Comparison of ENCODE assay signal across 8 cellular contexts in genomic region chr19:50430888-50431342, GRCh38. TPM values are rescaled to one million over a fixed set of nuclear protein-coding genes. Genes with fewer than 3 reads are reported as not detected.
DNase-seq lines count a peak whose midpoint lies in the region; ATAC-seq and TF ChIP-seq lines count a peak whose summit lies in the region.

No MANE protein-coding gene starts in this region.

- no peaks in the 10 kb centered on the region for H4K20me1 ChIP-seq in PC-9 (ENCODE audit: insufficient read depth)

- ATAC-seq in mucosa of descending colon = no peak

- CTCF ChIA-PET in PC-9 (lab: Charles Lee) = interaction anchor here (0.7 kb wide), 1 partner anchor 292 kb away, joined by 4 read pairs; the partner anchor contains the start of gene CLEC11A

- POLR2A ChIA-PET in PC-9 (lab: Charles Lee; ENCODE audit: unreplicated experiment) = no interaction called here

- peak overlapping the region; percentile 66; the same call in 1 of the 2 replicates for H2AFZ ChIP-seq in PC-9

- H3K4me2 ChIP-seq in PC-9 = peak overlapping the region; percentile 83

- H3K27me3 ChIP-seq in PC-9 (ENCODE audit: insufficient read depth, low read depth) (peaks cover 57% of the 10 kb centered on the region), esophagus squamous epithelium (peaks cover 0 to 73% (median 3%) of the 10 kb centered on the region in 4 donors), rectal smooth muscle tissue (ENCODE audit: control insufficient read depth, insufficient read depth, low read length) (peaks cover 9% of the 10 kb centered on the region)

- no peak for DNase-seq in GM12865 (ENCODE audit: low read depth)
- DNase-seq in PC-9 = no peak
- DNase-seq in esophagus squamous epithelium (lab: John Stamatoyannopoulos, UW) = no peak
- no peak for DNase-seq in mucosa of descending colon
- no peak for DNase-seq in stimulated activated CD4-positive, alpha-beta T cell treated with anti-CD3 and anti-CD28 coated beads, Interleukin-4, amount 100 ng/mL, for 24 hours
- no peak for DNase-seq in effector CD8-positive, alpha-beta T cell (lab: John Stamatoyannopoulos, UW)
- DNase-seq in G401 (ENCODE audit: low spot score) = no peak

- H3K9me3 ChIP-seq in PC-9 (ENCODE audit: insufficient read depth, low read depth) (no peaks in the 10 kb centered on the region), esophagus squamous epithelium (no peaks in the 10 kb centered on the region), mucosa of descending colon (no peaks in the 10 kb centered on the region)

- TF ChIP-seq CTCF in GM12865 (IDR thresholded peaks at IDR 0.05; ENCODE audit: insufficient read depth, low read depth, low read length, missing control alignments) (no peak), PC-9 (conservative IDR thresholded peaks at IDR 0.05) (no peak), esophagus squamous epithelium (IDR thresholded peaks at IDR 0.05) (no peak), mucosa of descending colon (IDR thresholded peaks at IDR 0.05) (no peak)

- no peaks in the 10 kb centered on the region for H3K36me3 ChIP-seq in PC-9 (ENCODE audit: low read depth)
- H3K36me3 ChIP-seq in esophagus squamous epithelium = no peaks in the 10 kb centered on the region
- H3K36me3 ChIP-seq in rectal smooth muscle tissue (ENCODE audit: control insufficient read depth, insufficient read depth, low read length) = no peaks in the 10 kb centered on the region
- H3K36me3 ChIP-seq in mucosa of descending colon (ENCODE audit: low read depth) = no peaks in the 10 kb centered on the region

- H3K9ac ChIP-seq in rectal smooth muscle tissue (ENCODE audit: low read length) = no peak overlapping the region

- no peak overlapping the region for H3K27ac ChIP-seq in PC-9
- peak overlapping the region; percentile 69 to 91 (median 76) for H3K27ac ChIP-seq in esophagus squamous epithelium
- H3K27ac ChIP-seq in rectal smooth muscle tissue (ENCODE audit: low read depth, low read length) = no peak overlapping the region

- in situ Hi-C loops in G401 (cut with HindIII; ENCODE audit: low sequenced_read_pairs) = no loop called here

- H3K4me1 ChIP-seq in PC-9 (replicated peaks; ENCODE audit: insufficient read depth) = peaks cover 11% of the 10 kb centered on the region
- H3K4me1 ChIP-seq in esophagus squamous epithelium = peaks cover 6 to 32% (median 15%) of the 10 kb centered on the region in 3 donors
- H3K4me1 ChIP-seq in rectal smooth muscle tissue (ENCODE audit: control insufficient read depth, insufficient read depth, low read length) = no peaks in the 10 kb centered on the region
- H3K4me1 ChIP-seq in mucosa of descending colon (ENCODE audit: low read depth) = peaks cover 4% of the 10 kb centered on the region

- H3K9me2 ChIP-seq in PC-9 (ENCODE audit: insufficient read depth) = no peaks in the 10 kb centered on the region

- H3K79me2 ChIP-seq in PC-9 (ENCODE audit: low read depth) = no peaks in the 10 kb centered on the region

- peaks cover 4% of the 10 kb centered on the region; the same call in 1 of the 2 replicates for H3F3A ChIP-seq in PC-9 (ENCODE audit: insufficient read depth, low read depth)

- WGBS in esophagus squamous epithelium, 2 donors = 24 to 41% methylated on average over 13 of the region's 13 CpGs

- H3K4me3 ChIP-seq in GM12865 (ENCODE audit: low read depth, low read length) (peak overlapping the region; percentile 53), PC-9 (peak overlapping the region; percentile 51; the same call in 1 of the 2 replicates), esophagus squamous epithelium (peak overlapping the region; percentile 54 to 89 (median 70)), rectal smooth muscle tissue (ENCODE audit: low read length) (peak overlapping the region; percentile 75), mucosa of descending colon (no peak overlapping the region)

- intact Hi-C loops in PC-9 (cut with micrococcal nuclease; ENCODE audit: unreplicated experiment) (no loop called here), esophagus squamous epithelium (cut with DNase I) (no loop called here), mucosa of descending colon (cut with DNase I, micrococcal nuclease) (no loop called here)

- no peak for TF ChIP-seq POLR2A in esophagus squamous epithelium (IDR thresholded peaks at IDR 0.05)

- BruUV-seq in PC-9 (replicated peaks; lab: Mats Ljungman, UMichigan) = no TSS peak

RNA-seq across cellular contexts. Expression of gene MYBPC2, which starts 1.8 kb away (rescaled TPM):
- total RNA-seq in PC-9 (2021) (not detected in 2 replicates), esophagus squamous epithelium (under 1 TPM in 1 of 4 donors, not detected in 3; 0.19 TPM), mucosa of descending colon (under 1 TPM in 2 of 3 donors, not detected in 1; 0.10 to 0.14 TPM)
- total RNA-seq in G401 (2014; rRNA removed; shearing (Covaris generic)) = 0.55 TPM in 1 of 2 replicates, not detected in the other

RNA-seq across cellular contexts. Expression of gene SPIB, which starts 12.2 kb away (rescaled TPM):
- total RNA-seq in PC-9 (2021) (0.83 TPM in 1 of 2 replicates, not detected in the other), esophagus squamous epithelium (under 1 TPM in 1 of 4 donors, not detected in 3; 0.32 TPM), mucosa of descending colon (10 to 100 TPM; 21.5 to 83.1 (median 61.6) TPM)
- total RNA-seq in G401 (2014; rRNA removed; shearing (Covaris generic)) = 0.44 TPM in 1 of 2 replicates, not detected in the other

RNA-seq across cellular contexts. Expression of gene EMC10, which starts 45.4 kb away (rescaled TPM):
- total RNA-seq in PC-9 (2021) (118 and 121 TPM in 2 replicates), esophagus squamous epithelium (10 to 100 TPM; 50.2 to 76.1 (median 59.7) TPM), mucosa of descending colon (100 to 1,000 TPM in 2 of 3 donors, 10 to 100 TPM in 1; 79.6 to 121 (median 108) TPM)
- 104 and 113 TPM in 2 replicates for total RNA-seq in G401 (2014; rRNA removed; shearing (Covaris generic))

RNA-seq across cellular contexts. Expression of gene GARIN5A, which starts 45.7 kb away (rescaled TPM):
- total RNA-seq in PC-9 (2021) = 3.7 and 7.3 TPM in 2 replicates
- total RNA-seq in esophagus squamous epithelium = 1 to 10 TPM in 3 of 4 donors, under 1 TPM in 1; 0.53 to 2.0 (median 1.5) TPM
- total RNA-seq in mucosa of descending colon = 1 to 10 TPM; 1.7 to 3.0 (median 2.6) TPM
- total RNA-seq in G401 (2014; rRNA removed; shearing (Covaris generic)) = 0.10 and 1.5 TPM in 2 replicates

RNA-seq across cellular contexts. Expression of gene POLD1, which starts 46.8 kb away (rescaled TPM):
- total RNA-seq in PC-9 (2021) = 91.2 and 101 TPM in 2 replicates
- 10 to 100 TPM; 14.0 to 18.8 (median 17.6) TPM for total RNA-seq in esophagus squamous epithelium
- 10 to 100 TPM; 20.8 to 27.9 (median 22.9) TPM for total RNA-seq in mucosa of descending colon
- total RNA-seq in G401 (2014; rRNA removed; shearing (Covaris generic)) = 151 and 176 TPM in 2 replicates

Comparison
In these comparisons a context has a peak if more than half of its experiments do, and no peak if none do; other contexts are left out.
1. H3K27ac ChIP-seq: peak in esophagus squamous epithelium (4 of 4); none in PC-9 (single experiment) and rectal smooth muscle tissue (single experiment).
2. RNA of gene SPIB, which starts 12.2 kb away (total RNA-seq): 21.5 to 83.1 TPM in mucosa of descending colon; 0.44 TPM in G401, 0.32 TPM in esophagus squamous epithelium and 0.83 TPM in PC-9; every median in the first group is over 10 times any median in the second.